Comparison of ENCODE assay signal across 15 cellular contexts in the genomic region with DNA sequence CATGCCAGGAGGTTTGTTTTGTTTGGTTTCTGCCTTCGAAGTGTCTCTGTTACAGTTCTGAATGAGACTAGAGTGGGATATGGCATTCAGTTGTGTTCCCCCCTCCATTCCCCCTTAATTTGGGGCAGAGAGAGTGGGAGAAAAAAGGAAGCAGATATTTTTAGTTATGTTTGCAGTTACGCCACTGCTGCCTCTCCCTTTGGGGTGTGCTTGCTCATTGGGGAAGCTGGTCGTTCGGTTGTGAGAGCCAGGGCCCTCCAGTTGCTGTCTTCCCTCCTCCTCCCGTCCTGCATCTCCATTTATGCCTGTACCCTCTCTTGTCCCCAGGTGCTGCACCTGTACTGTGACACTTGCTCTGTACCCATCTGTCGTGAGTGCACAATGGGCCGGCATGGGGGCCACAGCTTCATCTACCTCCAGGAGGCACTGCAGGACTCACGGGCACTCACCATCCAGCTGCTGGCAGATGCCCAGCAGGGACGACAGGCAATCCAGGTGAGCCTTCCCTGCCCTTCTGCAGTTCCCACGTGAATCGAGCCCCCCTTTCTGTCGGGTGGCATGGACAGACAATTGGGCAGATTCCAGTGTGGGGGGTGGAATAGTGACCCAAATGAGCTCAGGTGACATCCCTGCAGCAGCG. TPM values are rescaled to one million over a fixed set of nuclear protein-coding genes. Genes with fewer than 3 reads are reported as not detected.
DNase-seq lines count a peak whose midpoint lies in the region; ATAC-seq and TF ChIP-seq lines count a peak whose summit lies in the region.
"Had no signal": no experiment of that assay in that cellular context is flagged by ENCODE, and none has a peak within 500 bp of the region (broad histone marks: within the 10 kb centered on the region; RNA-seq: fewer than 3 reads in every experiment).

No MANE protein-coding gene starts in this region.

- BruUV-seq in PC-3 (replicated peaks; lab: Mats Ljungman, UMichigan): no TSS peak

- DNase-seq in KBM-7 (peak; percentile 26), PC-3 (no peak), left lung (peak in 1 of 2 donors; percentile 37), HFFc6 (no peak), endothelial cell (ENCODE audit: low spot score) (no peak)
- DNase-seq in activated naive CD4-positive, alpha-beta T cell (lab: John Stamatoyannopoulos, UW): no peak
- DNase-seq: activated CD4-positive, alpha-beta T cell treated with anti-CD3 and anti-CD28 coated beads for 4 hours; activated T-cell treated with anti-CD3 and anti-CD28 coated beads, Interleukin-2, amount 50 U/mL, for 48 hours; immature natural killer cell; NCI-H1694 had no signal

- TF ChIP-seq CTCF in PC-3 (conservative IDR thresholded peaks at IDR 0.05; ENCODE audit: low read depth, low read length) (peak; percentile 39; the same call in 1 of the 2 replicates), left lung (IDR thresholded peaks at IDR 0.05) (no peak), HFFc6 (IDR thresholded peaks at IDR 0.05) (no peak), endothelial cell (IDR thresholded peaks at IDR 0.05; ENCODE audit: unreplicated experiment) (no peak)

- CTCF ChIA-PET in PC-3 (lab: Charles Lee): interaction anchor here (0.9 to 1.7 kb wide), 2 partner anchors 29 kb away, joined by 3 to 16 read pairs; no protein-coding TSS in a partner anchor

- 0 out of 22 replicates have a peak overlapping the region, but pooled peaks of 1 of the 11 experiments have one; percentile 1 for H3K9ac ChIP-seq in BLaER1 treated with 17β-estradiol and CSF1 and Interleukin-3, amounts not matched to agents 10 nM and 100 nM
- no peak overlapping the region for H3K9ac ChIP-seq in PC-3 (ENCODE audit: low read length)

- H3K4me3 Mint-ChIP-seq in HFFc6 (no peak overlapping the region), endothelial cell (ENCODE audit: unreplicated experiment) (no peak overlapping the region)
- H3K4me3 Mint-ChIP-seq: immature natural killer cell had no signal

- in situ Hi-C loops in KBM-7 (cut with MboI; ENCODE audit: low pct_unique_long_range_greater_than_20kb, low sequenced_read_pairs): no loop called here

- H3F3A ChIP-seq in PC-3 (ENCODE audit: low read length, unreplicated experiment): no peaks in the 10 kb centered on the region

- no peaks in the 10 kb centered on the region for H3K9me3 ChIP-seq in BLaER1 treated with 17β-estradiol and CSF1 and Interleukin-3, amounts not matched to agents 10 nM and 100 nM (replicated peaks in 1 of 11)
- H3K9me3 ChIP-seq in PC-3 (ENCODE audit: low read length) (no peaks in the 10 kb centered on the region), left lung (no peaks in the 10 kb centered on the region)
- H3K9me3 ChIP-seq: vagina had no signal

- ATAC-seq in PC-3 (no peak), left lung (peak; percentile 16), HG03095 (IDR thresholded peaks at IDR 0.05; ENCODE audit: unreplicated experiment) (no peak)

- POLR2A ChIA-PET in PC-3 (lab: Charles Lee; ENCODE audit: unreplicated experiment): no interaction called here

- H3K4me1 Mint-ChIP-seq in HFFc6 (ENCODE audit: low read depth) (peaks cover 19% of the 10 kb centered on the region), endothelial cell (ENCODE audit: unreplicated experiment) (peaks cover 40% of the 10 kb centered on the region)
- H3K4me1 Mint-ChIP-seq: immature natural killer cell had no signal

- no peaks in the 10 kb centered on the region for H4K20me1 ChIP-seq in BLaER1 treated with 17β-estradiol and CSF1 and Interleukin-3, amounts not matched to agents 10 nM and 100 nM
- no peaks in the 10 kb centered on the region for H4K20me1 ChIP-seq in PC-3 (ENCODE audit: low read length)

- no peaks in the 10 kb centered on the region for H3K27me3 ChIP-seq in BLaER1 treated with 17β-estradiol and CSF1 and Interleukin-3, amounts not matched to agents 10 nM and 100 nM
- H3K27me3 ChIP-seq in PC-3 (ENCODE audit: low read length): no peaks in the 10 kb centered on the region
- no peaks in the 10 kb centered on the region for H3K27me3 ChIP-seq in left lung
- H3K27me3 ChIP-seq: vagina had no signal

- peaks cover 13% of the 10 kb centered on the region; the same call in 1 of the 2 replicates for H3K27me3 Mint-ChIP-seq in HFFc6 (ENCODE audit: insufficient read depth)
- H3K27me3 Mint-ChIP-seq in endothelial cell (ENCODE audit: unreplicated experiment): peaks cover 5% of the 10 kb centered on the region

- intact Hi-C loops in PC-3 (cut with micrococcal nuclease) (loop anchor here (2.0 kb wide), 1 partner anchor 29 kb away; no protein-coding TSS in a partner anchor), left lung (cut with DNase I) (no loop called here)

- H3K27ac Mint-ChIP-seq in HFFc6 (no peak overlapping the region), endothelial cell (ENCODE audit: unreplicated experiment) (no peak overlapping the region)
- H3K27ac Mint-ChIP-seq: immature natural killer cell had no signal

- no peaks in the 10 kb centered on the region for H3K9me2 ChIP-seq in PC-3 (replicated peaks; ENCODE audit: low read length)

- H3K36me3 Mint-ChIP-seq in HFFc6 (ENCODE audit: low read depth) (no peaks in the 10 kb centered on the region), endothelial cell (ENCODE audit: low read depth, unreplicated experiment) (peaks cover 16% of the 10 kb centered on the region)
- H3K36me3 Mint-ChIP-seq: immature natural killer cell had no signal

- H3K4me3 ChIP-seq in BLaER1 treated with 17β-estradiol and CSF1 and Interleukin-3, amounts not matched to agents 10 nM and 100 nM: no peak overlapping the region
- H3K4me3 ChIP-seq in PC-3 (ENCODE audit: low read length) (no peak overlapping the region), left lung (no peak overlapping the region)
- H3K4me3 ChIP-seq: vagina had no signal

- no peaks in the 10 kb centered on the region for H3K79me2 ChIP-seq in PC-3 (ENCODE audit: low read length)

- H3K36me3 ChIP-seq in BLaER1 treated with 17β-estradiol and CSF1 and Interleukin-3, amounts not matched to agents 10 nM and 100 nM: 0 out of 22 replicates have a peak, but pooled peaks cover 0 to 12% (median 0%) of the 10 kb centered on the region in 11 experiments
- no peaks in the 10 kb centered on the region for H3K36me3 ChIP-seq in PC-3 (ENCODE audit: low read depth, low read length)
- no peaks in the 10 kb centered on the region for H3K36me3 ChIP-seq in left lung
- H3K36me3 ChIP-seq: vagina had no signal

- no peak overlapping the region for H2AFZ ChIP-seq in PC-3 (ENCODE audit: low read length)

- peaks cover 11 to 34% (median 28%) of the 10 kb centered on the region in 10 experiments for H3K4me1 ChIP-seq in BLaER1 treated with 17β-estradiol and CSF1 and Interleukin-3, amounts not matched to agents 10 nM and 100 nM
- H3K4me1 ChIP-seq in PC-3 (ENCODE audit: insufficient read depth, low read length) (peaks cover 33% of the 10 kb centered on the region), left lung (peaks cover 19 to 22% of the 10 kb centered on the region in 2 donors)

- H3K9me3 Mint-ChIP-seq in HFFc6 (no peaks in the 10 kb centered on the region), endothelial cell (ENCODE audit: unreplicated experiment) (no peaks in the 10 kb centered on the region)
- H3K9me3 Mint-ChIP-seq: immature natural killer cell had no signal

- peak overlapping the region in 1 of 11 experiments; percentile 24; a peak in 1 of 22 replicates for H3K27ac ChIP-seq in BLaER1 treated with 17β-estradiol and CSF1 and Interleukin-3, amounts not matched to agents 10 nM and 100 nM
- H3K27ac ChIP-seq in PC-3 (ENCODE audit: low read length) (no peak overlapping the region), left lung (peak overlapping the region; percentile 28 to 39)
- H3K27ac ChIP-seq: vagina had no signal

- H3K4me2 ChIP-seq in BLaER1 treated with 17β-estradiol and CSF1 and Interleukin-3, amounts not matched to agents 10 nM and 100 nM: peak overlapping the region in 9 of 11 experiments; percentile 10 to 80 (median 56); a peak in 17 of 22 replicates
- H3K4me2 ChIP-seq in PC-3 (ENCODE audit: low read length): 0 out of 2 replicates have a peak overlapping the region, but pooled peaks have one; percentile 5

RNA-seq across cellular contexts. Expression of gene TRIM71, which starts 55.8 kb away (rescaled TPM):
- total RNA-seq in PC-3 (2014; rRNA removed) (0.11 and 0.17 TPM in 2 replicates), left lung (1 to 10 TPM; 2.2 to 2.4 TPM), endothelial cell (ENCODE audit: unreplicated experiment) (74.0 TPM)
- not detected for total RNA-seq in HFFc6 (2021; fragmentation: NEBNext Ultra II Directional; extraction: Animal tissue kit (Norgen Biotek cat#: 25700))
- total RNA-seq: Daoy, fibroblast of villous mesenchyme, vagina had no signal

Comparison
In these comparisons a context has a peak if more than half of its experiments do, and no peak if none do; other contexts are left out.
1. RNA of gene TRIM71, which starts 55.8 kb away (total RNA-seq): 74.0 TPM in endothelial cell (single experiment); 2.2 to 2.4 TPM in left lung, 0.11 to 0.17 TPM in PC-3 and not detected in HFFc6; every median in the first group is over 10 times any median in the second.